Comparison of ENCODE assay signal across 17 cellular contexts in the genomic region with DNA sequence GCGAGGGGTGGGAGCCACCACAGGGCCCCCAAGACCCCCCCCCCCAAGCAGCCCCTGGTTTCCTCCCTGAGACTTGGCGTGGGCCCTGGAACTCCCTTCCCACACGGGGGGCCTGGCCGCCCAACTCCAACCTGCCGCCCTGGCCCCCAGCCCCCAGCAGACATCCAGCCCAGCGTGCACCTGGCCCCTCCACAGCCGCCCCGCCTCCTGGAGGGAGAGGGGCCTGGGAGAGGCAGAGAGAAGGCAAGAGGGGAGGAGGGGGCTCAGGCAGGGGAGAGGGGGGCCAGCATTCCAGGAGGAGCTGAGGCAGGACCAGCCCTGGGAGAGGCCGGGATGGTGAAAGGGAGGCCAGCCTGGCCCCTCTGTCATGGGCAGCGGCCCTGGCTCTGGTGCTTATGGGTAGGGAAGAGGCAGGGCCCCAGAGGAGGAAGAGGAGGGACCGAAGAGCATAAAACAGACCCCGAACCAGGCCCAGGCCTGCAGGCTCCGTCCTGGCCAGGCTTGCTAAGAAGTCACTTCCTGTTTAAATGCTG.
DNase-seq lines count a peak whose midpoint lies in the region; ATAC-seq and TF ChIP-seq lines count a peak whose summit lies in the region.
"Had no signal": no experiment of that assay in that cellular context is flagged by ENCODE, and none has a peak within 500 bp of the region (broad histone marks: within the 10 kb centered on the region; RNA-seq: fewer than 3 reads in every experiment).

No MANE protein-coding gene starts in this region.

- peak; percentile 6 for DNase-seq in GM03348 (ENCODE audit: low spot score)
- no peak for DNase-seq in RWPE2 (ENCODE audit: low spot score)
- no peak for DNase-seq in tibial artery
- DNase-seq in AG08396 (ENCODE audit: low spot score): no peak
- DNase-seq: activated CD4-positive, alpha-beta T cell treated with anti-CD3 and anti-CD28 coated beads for 36 hours; DMS79; effector CD4-positive, alpha-beta T cell; erythroblast; foreskin keratinocyte; NCI-H1092 treated with DMSO at 0.1 percent for 48 hours; NCI-H2081; SJCRH30; stimulated activated CD4-positive, alpha-beta T cell treated with anti-CD3 and anti-CD28 coated beads, Interleukin-4, amount 100 ng/mL, for 24 hours had no signal

- H3K27me3 ChIP-seq in RWPE2 (ENCODE audit: insufficient read depth, poor library complexity, severe bottlenecking) (no peaks in the 10 kb centered on the region), muscle layer of colon (ENCODE audit: control insufficient read depth in 1 of 2, insufficient read depth in 2 of 2, low read length in 2 of 2) (no peaks in the 10 kb centered on the region), tibial artery (no peaks in the 10 kb centered on the region)
- H3K27me3 ChIP-seq: foreskin keratinocyte, hepatocyte, SJCRH30 had no signal

- ATAC-seq in RWPE2 (ENCODE audit: low read depth): no peak; the same call in 2 of the 3 replicates
- ATAC-seq in HG03175 (IDR thresholded peaks at IDR 0.05; ENCODE audit: unreplicated experiment): no peak
- no peak for ATAC-seq in GM18909 (IDR thresholded peaks at IDR 0.05; ENCODE audit: poor library complexity, unreplicated experiment)
- ATAC-seq: activated CD4-positive, alpha-beta T cell treated with anti-CD3 and anti-CD28 coated beads for 36 hours; foreskin keratinocyte had no signal

- intact Hi-C loops in tibial artery (cut with DNase I; ENCODE audit: low total_unique reads): no loop called here

- no peaks in the 10 kb centered on the region for H3K9me3 ChIP-seq in RWPE2 (ENCODE audit: severe bottlenecking)
- no peaks in the 10 kb centered on the region for H3K9me3 ChIP-seq in muscle layer of colon (ENCODE audit: low read length)
- H3K9me3 ChIP-seq in tibial artery: no peaks in the 10 kb centered on the region
- H3K9me3 ChIP-seq: SJCRH30 had no signal

- H3K36me3 ChIP-seq in RWPE2 (ENCODE audit: low read depth) (peaks cover 42% of the 10 kb centered on the region), muscle layer of colon (ENCODE audit: insufficient read depth, low read length) (peaks cover 42% of the 10 kb centered on the region), tibial artery (peaks cover 38 to 80% (median 43%) of the 10 kb centered on the region in 3 donors)

- H3K4me3 ChIP-seq in RWPE2 (ENCODE audit: severe bottlenecking) (no peak overlapping the region), muscle layer of colon (ENCODE audit: low read depth in 1 of 2, low read length in 2 of 2) (no peak overlapping the region), tibial artery (no peak overlapping the region)
- H3K4me3 ChIP-seq: hepatocyte, SJCRH30 had no signal

- H3K27ac ChIP-seq in RWPE2 (ENCODE audit: poor library complexity, severe bottlenecking) (peak overlapping the region; percentile 4), muscle layer of colon (ENCODE audit: low read depth, low read length) (peak overlapping the region; percentile 53), tibial artery (peak overlapping the region; percentile 48 to 55)
- H3K27ac ChIP-seq: foreskin keratinocyte, hepatocyte, SJCRH30 had no signal

- H3K9ac ChIP-seq in muscle layer of colon (ENCODE audit: low read length): no peak overlapping the region

- H3K4me1 ChIP-seq in RWPE2 (ENCODE audit: insufficient read depth, poor library complexity, severe bottlenecking) (no peaks in the 10 kb centered on the region), muscle layer of colon (ENCODE audit: insufficient read depth, low read length) (peaks cover 10% of the 10 kb centered on the region), tibial artery (peaks cover 0 to 30% (median 13%) of the 10 kb centered on the region in 4 donors)
- H3K4me1 ChIP-seq: foreskin keratinocyte had no signal

- TF ChIP-seq CTCF in RWPE2 (IDR thresholded peaks at IDR 0.05; ENCODE audit: poor library complexity, severe bottlenecking) (no peak), tibial artery (IDR thresholded peaks at IDR 0.05) (no peak)
